In the genomic region with DNA sequence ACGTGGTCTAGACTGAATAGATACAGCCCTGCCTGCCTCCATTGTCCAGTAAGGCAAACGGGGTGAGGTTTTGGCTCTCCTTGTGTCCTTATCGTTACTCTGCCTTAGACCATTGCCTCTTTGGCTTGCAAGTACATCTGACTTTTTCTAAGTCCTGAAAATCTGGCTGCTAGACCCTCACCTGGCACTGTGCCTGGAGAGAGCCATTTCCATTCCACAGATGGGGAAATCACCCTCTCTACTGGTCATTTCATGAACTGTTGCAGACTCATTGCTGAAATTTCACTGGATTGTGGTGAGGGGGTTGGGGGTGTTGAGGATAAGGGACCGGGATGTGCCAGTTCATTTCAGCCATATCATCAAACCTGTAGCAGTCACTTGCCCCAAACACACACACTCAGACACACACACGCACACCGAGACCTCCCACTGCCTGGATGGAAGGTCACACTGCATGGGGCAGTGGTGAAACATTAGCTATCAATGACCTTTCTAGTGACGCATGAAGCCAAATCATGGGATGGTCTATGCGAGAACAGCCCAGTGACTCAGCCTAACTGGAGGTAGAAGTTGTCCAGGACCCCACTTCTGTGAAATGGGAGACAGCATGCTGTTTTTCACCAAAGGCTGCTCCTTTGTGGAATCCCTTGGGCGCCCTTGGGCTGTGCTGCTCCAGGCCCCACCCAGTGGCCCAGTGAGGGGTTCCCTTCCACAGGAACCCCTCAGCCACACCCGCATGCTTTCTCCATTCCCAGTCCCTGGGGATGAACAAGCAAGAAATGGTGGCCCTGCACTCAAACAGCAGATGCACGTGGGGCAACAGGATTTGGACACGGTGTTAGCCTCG, we compare ENCODE assay signal across 9 cellular contexts. TPM values are rescaled to one million over a fixed set of nuclear protein-coding genes. Genes with fewer than 3 reads are reported as not detected.
DNase-seq lines count a peak whose midpoint lies in the region; ATAC-seq and TF ChIP-seq lines count a peak whose summit lies in the region.
"Had no signal": no experiment of that assay in that cellular context is flagged by ENCODE, and none has a peak within 500 bp of the region (broad histone marks: within the 10 kb centered on the region; RNA-seq: fewer than 3 reads in every experiment).

No MANE protein-coding gene starts in this region.

- TF ChIP-seq CTCF in GM13977 (IDR thresholded peaks at IDR 0.05; ENCODE audit: extremely low read depth, insufficient read depth, missing control alignments) (peak; percentile 42), gastroesophageal sphincter (IDR thresholded peaks at IDR 0.05) (peak in 3 of 4 experiments; percentile 13 to 32 (median 22)), sigmoid colon (IDR thresholded peaks at IDR 0.05) (peak in 1 of 4 experiments; percentile 15), breast epithelium (IDR thresholded peaks at IDR 0.05) (no peak)

- TF ChIP-seq POLR2A in gastroesophageal sphincter (IDR thresholded peaks at IDR 0.05) (no peak), sigmoid colon (IDR thresholded peaks at IDR 0.05) (no peak), breast epithelium (IDR thresholded peaks at IDR 0.05) (no peak)

- no peak for TF ChIP-seq EP300 in gastroesophageal sphincter (IDR thresholded peaks at IDR 0.05)
- no peak for TF ChIP-seq EP300 in sigmoid colon (IDR thresholded peaks at IDR 0.05)

- in situ Hi-C loops in GM13977 (cut with MboI; ENCODE audit: low pct_unique_long_range_greater_than_20kb, low sequenced_read_pairs, unreplicated experiment), result no loop called here

- DNase-seq in GM13977 (ENCODE audit: low spot score), result no peak
- peak; percentile 64 for DNase-seq in NCI-H82 treated with DMSO at 0.1 percent for 48 hours (lab: John Stamatoyannopoulos, UW; ENCODE audit: unreplicated experiment)
- DNase-seq in sigmoid colon, result peak; percentile 81
- DNase-seq in stimulated activated naive CD8-positive, alpha-beta T cell treated with anti-CD3 and anti-CD28 coated beads, Interleukin-15, Interleukin-2, amounts not matched to agents 100 U/mL and 50 U/mL, for 24 hours, result no peak
- no peak for DNase-seq in activated CD4-positive, CD25-positive, alpha-beta regulatory T cell (lab: John Stamatoyannopoulos, UW)
- DNase-seq in breast epithelium (ENCODE audit: low spot score in 2 of 2), result no peak

- no peaks in the 10 kb centered on the region for H3K36me3 ChIP-seq in gastroesophageal sphincter
- H3K36me3 ChIP-seq in sigmoid colon, result no peaks in the 10 kb centered on the region
- H3K36me3 ChIP-seq in breast epithelium, result no peaks in the 10 kb centered on the region
- H3K36me3 ChIP-seq: tibial artery had no signal

- WGBS in gastroesophageal sphincter (ENCODE audit: low coverage in 1 of 2), 2 donors, result 28 to 89% methylated on average over 4 to 5 of the region's 13 CpGs
- WGBS in sigmoid colon, 2 donors, result 81 to 84% methylated on average over 13 of the region's 13 CpGs

- H3K9me3 ChIP-seq in gastroesophageal sphincter, result no peaks in the 10 kb centered on the region
- no peaks in the 10 kb centered on the region for H3K9me3 ChIP-seq in sigmoid colon
- no peaks in the 10 kb centered on the region for H3K9me3 ChIP-seq in breast epithelium
- H3K9me3 ChIP-seq: tibial artery had no signal

- H3K4me1 ChIP-seq in gastroesophageal sphincter (peaks cover 0 to 9% (median 0%) of the 10 kb centered on the region in 3 donors), sigmoid colon (no peaks in the 10 kb centered on the region), breast epithelium (no peaks in the 10 kb centered on the region)

- intact Hi-C loops in sigmoid colon (cut with DNase I), result no loop called here
- intact Hi-C loops in breast epithelium (cut with DNase I; ENCODE audit: low total_unique reads), result no loop called here

- ATAC-seq in gastroesophageal sphincter (peak; percentile 68), HG03045 (IDR thresholded peaks at IDR 0.05; ENCODE audit: unreplicated experiment) (no peak)
- no peak for ATAC-seq in stimulated activated naive CD8-positive, alpha-beta T cell treated with anti-CD3 and anti-CD28 coated beads, Interleukin-15, Interleukin-2, amounts not matched to agents 100 U/mL and 50 U/mL, for 24 hours

- H3K27ac ChIP-seq in gastroesophageal sphincter (no peak overlapping the region), sigmoid colon (no peak overlapping the region), breast epithelium (no peak overlapping the region)
- H3K27ac ChIP-seq: tibial artery had no signal

- H3K4me3 ChIP-seq in gastroesophageal sphincter (no peak overlapping the region), sigmoid colon (no peak overlapping the region), breast epithelium (no peak overlapping the region)
- H3K4me3 ChIP-seq: tibial artery had no signal

- H3K27me3 ChIP-seq in gastroesophageal sphincter, result no peaks in the 10 kb centered on the region
- no peaks in the 10 kb centered on the region for H3K27me3 ChIP-seq in sigmoid colon
- no peaks in the 10 kb centered on the region for H3K27me3 ChIP-seq in breast epithelium

RNA-seq across cellular contexts. Expression of gene VASH2, which starts 34.9 kb away (rescaled TPM):
- total RNA-seq in gastroesophageal sphincter (1 to 10 TPM in 3 of 4 donors, under 1 TPM in 1; 0.67 to 9.0 (median 1.5) TPM), sigmoid colon (1 to 10 TPM in 2 of 4 donors, under 1 TPM in 2; 0.16 to 2.1 (median 0.83) TPM), breast epithelium (1 to 10 TPM; 2.3 to 4.0 (median 2.9) TPM)
- under 1 TPM; under 0.01 to 0.86 (median 0.23) TPM for polyA plus RNA-seq in sigmoid colon

RNA-seq across cellular contexts. Expression of gene FLVCR1, which starts 57.4 kb away (rescaled TPM):
- total RNA-seq in gastroesophageal sphincter (1 to 10 TPM; 3.2 to 9.2 (median 4.4) TPM), sigmoid colon (1 to 10 TPM; 2.9 to 6.9 (median 5.1) TPM), breast epithelium (1 to 10 TPM; 4.0 to 7.9 (median 6.1) TPM)
- polyA plus RNA-seq in sigmoid colon, result 1 to 10 TPM in 2 of 3 donors, under 1 TPM in 1; 0.60 to 5.2 (median 2.1) TPM

Comparison
In these comparisons a context has a peak if more than half of its experiments do, and no peak if none do; other contexts are left out.
1. DNase-seq: peak in NCI-H82 treated with DMSO at 0.1 percent for 48 hours (single experiment) and sigmoid colon (single experiment); none in GM13977 (single experiment), stimulated activated naive CD8-positive, alpha-beta T cell treated with anti-CD3 and anti-CD28 coated beads, Interleukin-15, Interleukin-2, amounts not matched to agents 100 U/mL and 50 U/mL, for 24 hours (single experiment), activated CD4-positive, CD25-positive, alpha-beta regulatory T cell (0 of 4) and breast epithelium (0 of 2).
2. CTCF ChIP-seq: peak in GM13977 (single experiment) and gastroesophageal sphincter (3 of 4); none in breast epithelium (0 of 3).